ENCODE assay signal across 21 cellular contexts in genomic region chr13:61002686-61003085, GRCh38.
DNase-seq lines count a peak whose midpoint lies in the region; ATAC-seq, FAIRE-seq and TF ChIP-seq lines count a peak whose summit lies in the region.
"Had no signal": no experiment of that assay in that cellular context is flagged by ENCODE, and none has a peak within 500 bp of the region (broad histone marks: within the 10 kb centered on the region; RNA-seq: fewer than 3 reads in every experiment).

No MANE protein-coding gene starts in this region.

- no peak overlapping the region for H4K8ac ChIP-seq in H1 (ENCODE audit: extremely low read depth, insufficient read depth, low read length)

- no peaks in the 10 kb centered on the region for H4K20me1 ChIP-seq in H1 (replicated peaks in 1 of 2; ENCODE audit: control insufficient read depth in 1 of 2, insufficient read depth in 2 of 2, low read length in 2 of 2)
- H4K20me1 ChIP-seq: BLaER1 had no signal

- peaks cover 8% of the 10 kb centered on the region in 2 experiments for H3K9me3 ChIP-seq in H1 (ENCODE audit: insufficient read depth in 2 of 2, low read depth in 1 of 2, low read length in 1 of 2)

- DNase-seq in NCI-H82 (lab: John Stamatoyannopoulos, UW) (peak; percentile 5), NCI-H82 treated with DMSO at 0.1 percent for 48 hours (lab: John Stamatoyannopoulos, UW; ENCODE audit: unreplicated experiment) (no peak), H1 (ENCODE audit: low read depth in 1 of 2, low spot score in 2 of 2) (no peak), islet precursor cell (peak; percentile 70), NCI-H2227 (lab: John Stamatoyannopoulos, UW; ENCODE audit: unreplicated experiment) (no peak), SIG-M5 (lab: John Stamatoyannopoulos, UW) (no peak)
- DNase-seq: CD4-positive, CD25-positive, alpha-beta regulatory T cell; CD8-positive, alpha-beta T cell; DMS153; DND-41; GF-D8; GOT3; H7 had no signal

- no peak for TF ChIP-seq EP300 in H1 (IDR thresholded peaks at IDR 0.05; ENCODE audit: borderline replicate concordance in 1 of 2, low read depth in 2 of 2, low read length in 2 of 2)

- H3K79me1 ChIP-seq in H1 (ENCODE audit: low read depth, low read length) = no peaks in the 10 kb centered on the region

- no peaks in the 10 kb centered on the region for H3K36me3 ChIP-seq in H1 (ENCODE audit: control insufficient read depth in 2 of 4, insufficient read depth in 4 of 4, low read length in 3 of 4)
- H3K36me3 ChIP-seq: BLaER1 had no signal

- H3K4me1 ChIP-seq in H1 (replicated peaks in 1 of 4; ENCODE audit: control insufficient read depth in 3 of 4, insufficient read depth in 4 of 4, low read length in 3 of 4) = peaks cover 0 to 5% (median under 1%) of the 10 kb centered on the region in 4 experiments; a peak in 1 of 7 replicates
- H3K4me1 ChIP-seq: BLaER1 had no signal

- no peak overlapping the region for H3K27ac ChIP-seq in H1 (ENCODE audit: low read depth, low read length)
- H3K27ac ChIP-seq: 22Rv1, BLaER1, C4-2B had no signal

- H3K9ac ChIP-seq in H1 (replicated peaks in 1 of 4; ENCODE audit: extremely low read depth in 1 of 4, low read depth in 3 of 4, low read length in 3 of 4) = no peak overlapping the region
- H3K9ac ChIP-seq: BLaER1 had no signal

- no peak overlapping the region for H2AFZ ChIP-seq in H1 (ENCODE audit: low read length)

- H3K14ac ChIP-seq in H1 (ENCODE audit: insufficient read length) = no peak overlapping the region

- H2AK5ac ChIP-seq in H1 (ENCODE audit: low read depth, low read length) = no peak overlapping the region

- H2BK20ac ChIP-seq in H1 (ENCODE audit: low read length) = no peak overlapping the region

- no peak overlapping the region for H4K91ac ChIP-seq in H1 (replicated peaks; ENCODE audit: insufficient read length, low read length)

- CTCF ChIA-PET in H1 (lab: Charles Lee; ENCODE audit: partially characterized antibody) = interaction anchor here (1.0 to 3.9 kb wide), 7 partner anchors 11 to 375 kb away, joined by 3 to 21 read pairs (median 5); no protein-coding TSS in a partner anchor

- H2BK120ac ChIP-seq in H1 (replicated peaks; ENCODE audit: low read depth, low read length) = no peak overlapping the region

- peak overlapping the region; percentile 60; the same call in 1 of the 2 replicates for H2BK5ac ChIP-seq in H1 (ENCODE audit: low read depth, low read length)

- no peak overlapping the region for H3K4me2 ChIP-seq in H1 (ENCODE audit: insufficient read depth in 1 of 2, low read depth in 2 of 2, low read length in 2 of 2)
- H3K4me2 ChIP-seq: BLaER1 had no signal

- H3K23me2 ChIP-seq in H1 (ENCODE audit: low read depth, low read length) = no peaks in the 10 kb centered on the region

- FAIRE-seq in H1 (lab: Jason Lieb, UNC) = no peak
- FAIRE-seq: A204.1, GM12891, GM18507 had no signal

- WGBS in H1 (ENCODE audit: extremely low coverage in 1 of 2, insufficient coverage in 1 of 2, insufficient read length in 1 of 2, insufficient replicate concordance in 2 of 2, low coverage in 1 of 2, low lambda C conversion rate in 2 of 2, missing lambda C conversion rate in 1 of 2), 2 experiments = 79% methylated on average over 1 of the region's 1 CpG; no CpG with 5 or more reads in 1 of the 2 experiments

- TF ChIP-seq POLR2A in H1 (IDR thresholded peaks at IDR 0.05; ENCODE audit: control extremely low read depth in 1 of 2, low read depth in 2 of 2, low read length in 2 of 2) = no peak

- H4K5ac ChIP-seq in H1 (ENCODE audit: insufficient read length, low read depth, low read length) = no peak overlapping the region

- peak; percentile 5 to 13 (median 7); a peak in 3 of 4 replicates for TF ChIP-seq CTCF in H1 (IDR thresholded peaks at IDR 0.05; ENCODE audit: control extremely low read depth in 1 of 3, insufficient read depth in 1 of 3, low read depth in 1 of 3, low read length in 3 of 3)

- POLR2A ChIA-PET in H1 (lab: Charles Lee; ENCODE audit: partially characterized antibody) = no interaction called here

- H3K23ac ChIP-seq in H1 (ENCODE audit: insufficient read length) = no peak overlapping the region

- peak; percentile 21 to 46; a peak in 3 of 4 replicates for TF ChIP-seq RAD21 in H1 (IDR thresholded peaks at IDR 0.05 in 1 of 2, conservative IDR thresholded peaks at IDR 0.05 in 1 of 2; ENCODE audit: low read depth in 2 of 2, low read length in 2 of 2)

- H3K56ac ChIP-seq in H1 (replicated peaks; ENCODE audit: insufficient read length, low read depth, low read length) = no peak overlapping the region

- no peak overlapping the region for H3K4me3 ChIP-seq in H1 (ENCODE audit: extremely low read depth in 1 of 4, insufficient read depth in 2 of 4, low read depth in 3 of 4, low read length in 4 of 4)
- H3K4me3 ChIP-seq: BLaER1 had no signal

- no peaks in the 10 kb centered on the region for H3K27me3 ChIP-seq in H1 (replicated peaks in 1 of 4; ENCODE audit: control insufficient read depth in 3 of 4, extremely low read depth in 1 of 4, insufficient read depth in 3 of 4, low read length in 3 of 4)
- H3K27me3 ChIP-seq: BLaER1 had no signal

- H3K4ac ChIP-seq in H1 (replicated peaks; ENCODE audit: insufficient read length, low read depth, low read length) = no peak overlapping the region

- H3K79me2 ChIP-seq in H1 (ENCODE audit: control insufficient read depth in 1 of 2, insufficient read depth in 2 of 2, low read length in 2 of 2) = no peaks in the 10 kb centered on the region

- ATAC-seq in SK-N-SH treated with all-trans-retinoic acid at 6 μM for 48 hours = no peak
- ATAC-seq: CD8-positive, alpha-beta T cell; HCT116 had no signal

- H3K18ac ChIP-seq in H1 (ENCODE audit: extremely low read depth, low read length) = no peak overlapping the region

- no peak overlapping the region for H2BK15ac ChIP-seq in H1 (ENCODE audit: low read length)

- H2BK12ac ChIP-seq in H1 (ENCODE audit: low read depth, low read length) = 0 out of 2 replicates have a peak overlapping the region, but pooled peaks have one; percentile 50

TF ChIP-seq in H1, 55 proteins besides CTCF, POLR2A, EP300 and RAD21:
- TF ChIP-seq TEAD4 (IDR thresholded peaks at IDR 0.05; ENCODE audit: low read depth, low read length) (0 out of 2 replicates have a peak, but pooled peaks have one; percentile 29), FOSL1 (IDR thresholded peaks at IDR 0.05; ENCODE audit: insufficient read depth, low read depth, low read length) (no peak)
TF ChIP-seq in H1: peak in this region for 1.

TF ChIP-seq in SK-N-SH treated with all-trans-retinoic acid at 6 μM for 48 hours, 23 proteins besides CTCF, POLR2A, EP300 and RAD21:
- no peak for TF ChIP-seq OSR1 (CRISPR knock-in tag; IDR thresholded peaks at IDR 0.05)
- no peak for TF ChIP-seq CREB5 (CRISPR knock-in tag; IDR thresholded peaks at IDR 0.05; ENCODE audit: low read depth)
- TF ChIP-seq ZNF70 (CRISPR knock-in tag; IDR thresholded peaks at IDR 0.05) = no peak
- no peak for TF ChIP-seq SNAI2 (CRISPR knock-in tag; IDR thresholded peaks at IDR 0.05)

Comparison
In these comparisons a context has a peak if more than half of its experiments do, and no peak if none do; other contexts are left out.
1. DNase-seq: peak in NCI-H82 (single experiment) and islet precursor cell (single experiment); none in NCI-H82 treated with DMSO at 0.1 percent for 48 hours (single experiment), H1 (0 of 2), NCI-H2227 (single experiment) and SIG-M5 (single experiment).